ENCODE assay signal across 33 cellular contexts in genomic region chr11:1949302-1949701, GRCh38. TPM values are rescaled to one million over a fixed set of nuclear protein-coding genes. Genes with fewer than 3 reads are reported as not detected.
"Had no signal": no experiment of that assay in that cellular context is flagged by ENCODE, and none has a peak within 500 bp of the region (broad histone marks: within the 10 kb centered on the region; RNA-seq: fewer than 3 reads in every experiment).

No MANE protein-coding gene starts in this region.

- DNase-seq: activated B cell treated with CpG ODN at 0.5 μM for 24 hours; activated CD4-positive, alpha-beta memory T cell treated with anti-CD3 and anti-CD28 coated beads for 36 hours; activated CD4-positive, alpha-beta T cell treated with anti-CD3 and anti-CD28 coated beads for 4 hours; activated CD4-positive, alpha-beta T cell treated with anti-CD3 and anti-CD28 coated beads, Interleukin-2, amount 50 U/mL, for 1 hour; activated CD4-positive, CD25-positive, alpha-beta regulatory T cell treated with anti-CD3 and anti-CD28 coated beads, Interleukin-2, amount 50 U/mL, for 72 hours; activated naive CD4-positive, alpha-beta T cell treated with anti-CD3 and anti-CD28 coated beads, Interleukin-2, amount 10 ng/mL, durations not matched to agents 7 days and 5 days; activated T-cell treated with anti-CD3 and anti-CD28 coated beads, Interleukin-2, amount 50 U/mL, for 1 hour; activated T-cell treated with anti-CD3 and anti-CD28 coated beads, Interleukin-2, amount 50 U/mL, for 72 hours; body of pancreas; caudate nucleus; cerebellar nuclear complex; MM.1S; MV-4-11; NCI-H1092; NCI-H1417; NCI-H146; NCI-H187 treated with DMSO at 0.1 percent for 48 hours; NCI-H2081; NCI-H226; NCI-H524 treated with DMSO at 0.1 percent for 48 hours; SIG-M5; T-cell; T-helper 2 cell; T-helper 9 cell had no signal

- H3K4me3 ChIP-seq: body of pancreas, breast epithelium had no signal

- H3K36me3 ChIP-seq: breast epithelium had no signal

- ATAC-seq: activated T-cell treated with anti-CD3 and anti-CD28 coated beads, Interleukin-2, amount 50 U/mL, for 72 hours; activated T-helper 17 cell treated with anti-CD3 and anti-CD28 coated beads, Interleukin-2, amount 50 U/mL, for 72 hours; body of pancreas; Panc1; T-cell had no signal

- H3K27ac ChIP-seq: body of pancreas, breast epithelium, KMS-11, VCaP had no signal

- H3K4me1 ChIP-seq: body of pancreas, breast epithelium had no signal

- H3K27me3 ChIP-seq: body of pancreas, breast epithelium had no signal

- H3K9me3 ChIP-seq: body of pancreas, breast epithelium had no signal

RNA-seq across cellular contexts. Expression of gene TNNT3, which starts 29.8 kb away (rescaled TPM):
- total RNA-seq: astrocyte, NCI-H460, RPMI7951, SK-MEL-5 had no signal

RNA-seq across cellular contexts. Expression of gene H19, which starts 48.3 kb away (rescaled TPM):
- total RNA-seq: activated B cell treated with CpG ODN at 0.5 μM for 24 hours; activated CD4-positive, alpha-beta memory T cell treated with anti-CD3 and anti-CD28 coated beads for 36 hours; activated T-cell treated with anti-CD3 and anti-CD28 coated beads, Interleukin-2, amount 50 U/mL, for 72 hours; activated T-helper 17 cell treated with anti-CD3 and anti-CD28 coated beads, Interleukin-2, amount 50 U/mL, for 72 hours had no signal

RNA-seq across cellular contexts. Expression of gene PRR33, which starts 57.6 kb away (rescaled TPM):
- total RNA-seq: activated T-cell treated with anti-CD3 and anti-CD28 coated beads, Interleukin-2, amount 50 U/mL, for 72 hours; astrocyte; body of pancreas; breast epithelium; NCI-H460; RPMI7951; SK-MEL-5 had no signal
